In the genomic region with DNA sequence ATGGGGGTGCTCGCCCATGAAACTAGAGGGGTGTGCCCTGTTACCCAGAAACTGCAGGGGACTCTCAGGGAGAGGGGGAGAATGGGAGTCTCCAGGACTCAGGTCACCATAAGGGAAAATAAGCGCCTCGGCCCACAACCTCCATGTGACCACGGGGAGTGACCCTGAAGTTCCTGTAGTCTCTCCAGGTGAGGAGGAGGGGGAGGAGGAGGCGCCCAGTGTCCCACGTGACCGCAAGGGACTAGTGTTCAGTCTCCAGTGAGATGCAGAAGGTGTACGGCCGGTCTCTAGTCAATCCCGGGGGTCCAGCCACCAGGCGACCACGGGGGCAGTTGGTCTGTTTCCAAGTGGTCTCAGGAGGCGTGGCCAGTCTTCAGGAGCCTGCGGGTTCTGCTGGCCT, we compare ENCODE assay signal across 1 cellular context.
TF ChIP-seq lines count a peak whose summit lies in the region.

No MANE protein-coding gene starts in this region.

TF ChIP-seq in HepG2, 621 proteins besides CTCF, POLR2A, EP300 and RAD21:
- peak; percentile 36; the same call in 1 of the 2 replicates for TF ChIP-seq RAD51 (IDR thresholded peaks at IDR 0.05; ENCODE audit: borderline replicate concordance)
- TF ChIP-seq, protein P1, sequence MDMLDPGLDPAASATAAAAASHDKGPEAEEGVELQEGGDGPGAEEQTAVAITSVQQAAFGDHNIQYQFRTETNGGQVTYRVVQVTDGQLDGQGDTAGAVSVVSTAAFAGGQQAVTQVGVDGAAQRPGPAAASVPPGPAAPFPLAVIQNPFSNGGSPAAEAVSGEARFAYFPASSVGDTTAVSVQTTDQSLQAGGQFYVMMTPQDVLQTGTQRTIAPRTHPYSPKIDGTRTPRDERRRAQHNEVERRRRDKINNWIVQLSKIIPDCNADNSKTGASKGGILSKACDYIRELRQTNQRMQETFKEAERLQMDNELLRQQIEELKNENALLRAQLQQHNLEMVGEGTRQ (IDR thresholded peaks at IDR 0.05; ENCODE audit: low read depth, low read length): peak; percentile 65; the same call in 1 of the 2 replicates
- TF ChIP-seq, protein P1 (CRISPR knock-in tag; IDR thresholded peaks at IDR 0.05; ENCODE audit: borderline replicate concordance): peak; percentile 64; the same call in 1 of the 2 replicates
- TF ChIP-seq ZNF792 (CRISPR knock-in tag; IDR thresholded peaks at IDR 0.05): no peak
